Comparison of ENCODE assay signal across 8 cellular contexts in genomic region chr22:33918676-33919590, GRCh38.
A peak's percentile ranks its signal among the peaks of the same experiment; 100 is the strongest.
DNase-seq lines count a peak whose midpoint lies in the region; ATAC-seq lines count a peak whose summit lies in the region.

No MANE protein-coding gene starts in this region.

- no peaks in the 10 kb centered on the region for H3K9me3 ChIP-seq in BLaER1
- H3K9me3 ChIP-seq in mucosa of stomach (ENCODE audit: control insufficient read depth, low read length): no peaks in the 10 kb centered on the region

- ATAC-seq in HG03135 (IDR thresholded peaks at IDR 0.05; ENCODE audit: unreplicated experiment) (peak; percentile 1), HG02759 (IDR thresholded peaks at IDR 0.05; ENCODE audit: unreplicated experiment) (no peak), HG02973 (IDR thresholded peaks at IDR 0.05; ENCODE audit: unreplicated experiment) (no peak)

- peak overlapping the region; percentile 62 for H3K4me3 Mint-ChIP-seq in dendritic cell treated with granulocyte-macrophage colony-stimulating factor and Interleukin-4, amounts not matched to agents 40 ng/mL and 50 ng/mL, for 4 days

- no peaks in the 10 kb centered on the region for H3K9me3 Mint-ChIP-seq in dendritic cell treated with granulocyte-macrophage colony-stimulating factor and Interleukin-4, amounts not matched to agents 40 ng/mL and 50 ng/mL, for 4 days

- H3K4me1 ChIP-seq in BLaER1 (peaks cover 47% of the 10 kb centered on the region), mucosa of stomach (ENCODE audit: control insufficient read depth, insufficient read depth, low read length) (peaks cover 17% of the 10 kb centered on the region)

- DNase-seq in Kasumi-1 (lab: John Stamatoyannopoulos, UW) (no peak), NK-92 (lab: John Stamatoyannopoulos, UW; ENCODE audit: unreplicated experiment) (no peak)

- H3K27me3 ChIP-seq in BLaER1: peaks cover 6% of the 10 kb centered on the region; the same call in 1 of the 2 replicates
- H3K27me3 ChIP-seq in mucosa of stomach (ENCODE audit: control insufficient read depth, insufficient read depth, low read length): no peaks in the 10 kb centered on the region

- no peak overlapping the region for H3K27ac Mint-ChIP-seq in dendritic cell treated with granulocyte-macrophage colony-stimulating factor and Interleukin-4, amounts not matched to agents 40 ng/mL and 50 ng/mL, for 4 days

- peak overlapping the region; percentile 59; the same call in 1 of the 2 replicates for H3K27ac ChIP-seq in BLaER1

- H3K4me2 ChIP-seq in BLaER1: peak overlapping the region; percentile 99

- H3K27me3 Mint-ChIP-seq in dendritic cell treated with granulocyte-macrophage colony-stimulating factor and Interleukin-4, amounts not matched to agents 40 ng/mL and 50 ng/mL, for 4 days: peaks cover 74% of the 10 kb centered on the region

- peaks cover 58% of the 10 kb centered on the region for H4K20me1 ChIP-seq in BLaER1

- peak overlapping the region; percentile 82 for H3K9ac ChIP-seq in BLaER1
- peak overlapping the region; percentile 74 for H3K9ac ChIP-seq in mucosa of stomach (ENCODE audit: low read length)

- no peaks in the 10 kb centered on the region for H3K36me3 Mint-ChIP-seq in dendritic cell treated with granulocyte-macrophage colony-stimulating factor and Interleukin-4, amounts not matched to agents 40 ng/mL and 50 ng/mL, for 4 days (ENCODE audit: low read depth)

- peaks cover 24% of the 10 kb centered on the region for H3K4me1 Mint-ChIP-seq in dendritic cell treated with granulocyte-macrophage colony-stimulating factor and Interleukin-4, amounts not matched to agents 40 ng/mL and 50 ng/mL, for 4 days (ENCODE audit: low read depth)

- intact Hi-C loops in dendritic cell treated with granulocyte-macrophage colony-stimulating factor and Interleukin-4, amounts not matched to agents 40 ng/mL and 50 ng/mL, for 4 days (cut with micrococcal nuclease): no loop called here

- H3K4me3 ChIP-seq in BLaER1: peak overlapping the region; percentile 89
- H3K4me3 ChIP-seq in mucosa of stomach (ENCODE audit: low read length): peak overlapping the region; percentile 6

- no peaks in the 10 kb centered on the region for H3K36me3 ChIP-seq in BLaER1
- no peaks in the 10 kb centered on the region for H3K36me3 ChIP-seq in mucosa of stomach (ENCODE audit: control insufficient read depth, insufficient read depth, low read length)
